In genomic region chr19:7529610-7530490, GRCh38 we compare ENCODE assay signal across 1 cellular context.
TF ChIP-seq lines count a peak whose summit lies in the region.

No MANE protein-coding gene starts in this region.

TF ChIP-seq in IMR-90, 13 proteins besides CTCF, POLR2A, EP300 and RAD21:
- no peak for TF ChIP-seq RFX5 (IDR thresholded peaks at IDR 0.05; ENCODE audit: low read depth, low read length)
- no peak for TF ChIP-seq USF2 (IDR thresholded peaks at IDR 0.05; ENCODE audit: low read depth, low read length)
- no peak for TF ChIP-seq MAZ (IDR thresholded peaks at IDR 0.05; ENCODE audit: borderline replicate concordance, low read depth, low read length)
